Comparison of ENCODE assay signal across 19 cellular contexts in the genomic region with DNA sequence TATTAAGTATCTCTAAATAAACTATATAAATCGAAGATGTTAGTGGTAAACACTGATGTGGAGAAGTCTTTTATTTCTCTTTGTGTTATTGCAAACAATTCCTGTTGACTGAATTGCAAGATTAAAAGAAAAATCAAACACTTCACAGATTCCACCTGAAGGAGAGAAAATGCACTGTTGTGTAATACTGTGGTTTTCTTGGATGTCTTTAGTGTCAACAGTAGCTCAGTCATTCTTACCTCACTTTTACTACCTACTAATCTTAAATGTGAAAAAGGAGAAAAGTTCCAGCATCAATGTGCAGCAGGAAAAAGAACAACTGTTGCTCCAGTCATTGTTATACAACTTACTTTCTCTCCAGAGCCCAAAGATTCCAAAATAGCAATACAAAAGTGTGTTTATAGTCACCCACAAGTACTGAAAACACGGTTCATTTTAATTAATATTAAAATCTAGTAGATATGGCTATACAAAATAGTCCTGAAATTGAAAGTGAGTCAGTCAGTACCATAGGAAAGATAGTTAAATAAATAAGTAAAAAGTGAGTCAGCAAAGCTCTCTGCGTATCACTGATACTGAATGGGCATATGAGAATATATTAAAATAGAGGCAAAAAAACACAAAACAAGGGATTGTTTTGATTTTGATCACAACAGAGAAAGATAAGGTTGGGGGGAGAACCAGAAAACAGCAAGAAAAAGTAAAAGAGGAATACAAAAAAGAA.
DNase-seq lines count a peak whose midpoint lies in the region; ATAC-seq, FAIRE-seq and TF ChIP-seq lines count a peak whose summit lies in the region.
"Had no signal": no experiment of that assay in that cellular context is flagged by ENCODE, and none has a peak within 500 bp of the region (broad histone marks: within the 10 kb centered on the region; RNA-seq: fewer than 3 reads in every experiment).

No MANE protein-coding gene starts in this region.

- H2AFZ ChIP-seq in endothelial cell of umbilical vein (ENCODE audit: low read depth, low read length), result no peak overlapping the region

- H3K4me3 Mint-ChIP-seq in activated naive CD4-positive, alpha-beta T cell treated with anti-CD3 and anti-CD28 coated beads, Interleukin-2, amount 50 U/mL, for 24 hours, result no peak overlapping the region
- H3K4me3 Mint-ChIP-seq: immature natural killer cell; stimulated activated naive CD8-positive, alpha-beta T cell treated with anti-CD3 and anti-CD28 coated beads, Interleukin-15, amount 100 ng/mL, for 72 hours had no signal

- TF ChIP-seq POLR2A in endothelial cell of umbilical vein (IDR thresholded peaks at IDR 0.05; ENCODE audit: low read depth, low read length) (no peak), adrenal gland (IDR thresholded peaks at IDR 0.05) (no peak)

- H3K4me2 ChIP-seq in endothelial cell of umbilical vein (ENCODE audit: insufficient read depth, low read length) (no peak overlapping the region), skeletal muscle satellite cell (ENCODE audit: low read length) (peak overlapping the region; percentile 62)

- peak overlapping the region; percentile 73 for H3K27ac ChIP-seq in SK-N-MC
- no peak overlapping the region for H3K27ac ChIP-seq in endothelial cell of umbilical vein (ENCODE audit: insufficient read depth, low read depth, low read length)
- H3K27ac ChIP-seq in adrenal gland, result no peak overlapping the region
- H3K27ac ChIP-seq: gastrocnemius medialis, skin epidermis had no signal

- no peak overlapping the region for H3K9ac ChIP-seq in SK-N-MC (ENCODE audit: insufficient read length)
- H3K9ac ChIP-seq in endothelial cell of umbilical vein (replicated peaks; ENCODE audit: extremely low read depth, insufficient read depth, low read length), result no peak overlapping the region
- H3K9ac ChIP-seq in skeletal muscle satellite cell (ENCODE audit: low read depth, low read length), result no peak overlapping the region

- WGBS in adrenal gland, 4 donors, result 86 to 96% (median 90%) methylated on average over 3 of the region's 3 CpGs

- H3K36me3 ChIP-seq in SK-N-MC (ENCODE audit: insufficient read depth, low read length) (peaks cover 55% of the 10 kb centered on the region), endothelial cell of umbilical vein (ENCODE audit: control insufficient read depth in 2 of 2, extremely low read depth in 1 of 2, insufficient read depth in 2 of 2, low read length in 2 of 2) (peaks cover 4 to 10% of the 10 kb centered on the region in 2 experiments), skeletal muscle satellite cell (ENCODE audit: insufficient read depth, low read length) (peaks cover 36% of the 10 kb centered on the region), adrenal gland (replicated peaks in 1 of 2) (peaks cover 0 to 21% of the 10 kb centered on the region in 2 donors)

- peaks cover 4% of the 10 kb centered on the region for H3K4me1 Mint-ChIP-seq in activated naive CD4-positive, alpha-beta T cell treated with anti-CD3 and anti-CD28 coated beads, Interleukin-2, amount 50 U/mL, for 24 hours

- intact Hi-C loops in endothelial cell of umbilical vein (cut with micrococcal nuclease) (no loop called here), adrenal gland (cut with DNase I) (loop anchor here in 1 of 2 donors (10.0 kb wide), 1 partner anchor 144 kb away; no protein-coding TSS in a partner anchor)

- POLR2A ChIA-PET in endothelial cell of umbilical vein (lab: Charles Lee), result interaction anchor here (0.7 kb wide), 1 partner anchor 23 kb away, joined by 4 read pairs; no protein-coding TSS in a partner anchor

- CTCF ChIA-PET in endothelial cell of umbilical vein (lab: Charles Lee), result interaction anchor here (1.6 kb wide), 1 partner anchor 8 kb away, joined by 4 read pairs; no protein-coding TSS in a partner anchor

- DNase-seq in activated naive CD4-positive, alpha-beta T cell (lab: John Stamatoyannopoulos, UW), result no peak
- DNase-seq in SK-N-MC (ENCODE audit: low read depth, low spot score) (no peak), endothelial cell of umbilical vein (ENCODE audit: low read depth, low spot score) (peak; percentile 19), adrenal gland (no peak), hippocampal formation (lab: John Stamatoyannopoulos, UW) (no peak)
- DNase-seq: activated T-cell treated with anti-CD3 and anti-CD28 coated beads, Interleukin-2, amount 50 U/mL, for 1 hour; aorta; gastrocnemius medialis; H7; immature natural killer cell; KBM-7; midbrain; NCI-H187; NCI-H524; stimulated activated naive CD8-positive, alpha-beta T cell treated with anti-CD3 and anti-CD28 coated beads, Interleukin-15, amount 100 ng/mL, for 72 hours had no signal

- peaks cover 12% of the 10 kb centered on the region for H3K36me3 Mint-ChIP-seq in activated naive CD4-positive, alpha-beta T cell treated with anti-CD3 and anti-CD28 coated beads, Interleukin-2, amount 50 U/mL, for 24 hours

- no peaks in the 10 kb centered on the region for H3K79me2 ChIP-seq in endothelial cell of umbilical vein (ENCODE audit: control insufficient read depth, insufficient read depth, low read length)

- no peak for FAIRE-seq in endothelial cell of umbilical vein (lab: Jason Lieb, UNC)

- H4K20me1 ChIP-seq in endothelial cell of umbilical vein (replicated peaks; ENCODE audit: control insufficient read depth, extremely low read depth, insufficient read depth, low read length), result no peaks in the 10 kb centered on the region

- H3K27ac Mint-ChIP-seq in activated naive CD4-positive, alpha-beta T cell treated with anti-CD3 and anti-CD28 coated beads, Interleukin-2, amount 50 U/mL, for 24 hours, result peak overlapping the region; percentile 36

- H3K27me3 ChIP-seq in endothelial cell of umbilical vein (ENCODE audit: control insufficient read depth in 2 of 2, insufficient read depth in 2 of 2, low read length in 2 of 2), result no peaks in the 10 kb centered on the region
- H3K27me3 ChIP-seq in skeletal muscle satellite cell (ENCODE audit: control insufficient read depth, insufficient read depth, low read length), result no peaks in the 10 kb centered on the region
- H3K27me3 ChIP-seq in adrenal gland, result no peaks in the 10 kb centered on the region
- H3K27me3 ChIP-seq: gastrocnemius medialis had no signal

- no peaks in the 10 kb centered on the region for H3K9me1 ChIP-seq in endothelial cell of umbilical vein (replicated peaks; ENCODE audit: control insufficient read depth, extremely low read depth, insufficient read depth, low read length)

- no peaks in the 10 kb centered on the region for H3K4me1 ChIP-seq in endothelial cell of umbilical vein (ENCODE audit: control insufficient read depth, extremely low read depth, insufficient read depth, low read length)
- peaks cover 13% of the 10 kb centered on the region for H3K4me1 ChIP-seq in skeletal muscle satellite cell (ENCODE audit: control insufficient read depth, insufficient read depth, low read length)
- no peaks in the 10 kb centered on the region for H3K4me1 ChIP-seq in adrenal gland (replicated peaks in 1 of 2)

- ATAC-seq in GM21367 (IDR thresholded peaks at IDR 0.05; ENCODE audit: unreplicated experiment), result no peak
- ATAC-seq: gastrocnemius medialis; stimulated activated naive CD8-positive, alpha-beta T cell treated with anti-CD3 and anti-CD28 coated beads, Interleukin-15, amount 100 ng/mL, for 72 hours had no signal

- dilution Hi-C loops in endothelial cell of umbilical vein (cut with MboI; ENCODE audit: extremely low pct_ligation_motif_present, low sequenced_read_pairs), result no loop called here

- H3K9me3 Mint-ChIP-seq in activated naive CD4-positive, alpha-beta T cell treated with anti-CD3 and anti-CD28 coated beads, Interleukin-2, amount 50 U/mL, for 24 hours, result no peaks in the 10 kb centered on the region
- H3K9me3 Mint-ChIP-seq: immature natural killer cell; stimulated activated naive CD8-positive, alpha-beta T cell treated with anti-CD3 and anti-CD28 coated beads, Interleukin-15, amount 100 ng/mL, for 72 hours had no signal

- no peak overlapping the region for H3K4me3 ChIP-seq in SK-N-MC
- H3K4me3 ChIP-seq in endothelial cell of umbilical vein (replicated peaks in 1 of 3; ENCODE audit: insufficient read depth in 1 of 3, low read depth in 1 of 3, low read length in 3 of 3), result no peak overlapping the region
- no peak overlapping the region for H3K4me3 ChIP-seq in skeletal muscle satellite cell (ENCODE audit: low read length)
- no peak overlapping the region for H3K4me3 ChIP-seq in adrenal gland
- H3K4me3 ChIP-seq: gastrocnemius medialis, skin epidermis had no signal

- H3K9me3 ChIP-seq in SK-N-MC (ENCODE audit: low read depth, low read length) (no peaks in the 10 kb centered on the region), endothelial cell of umbilical vein (replicated peaks; ENCODE audit: control insufficient read depth, insufficient read depth, low read length) (no peaks in the 10 kb centered on the region), skeletal muscle satellite cell (replicated peaks; ENCODE audit: low read length) (no peaks in the 10 kb centered on the region), adrenal gland (replicated peaks in 1 of 3) (no peaks in the 10 kb centered on the region)
- H3K9me3 ChIP-seq: gastrocnemius medialis had no signal

- TF ChIP-seq CTCF in endothelial cell of umbilical vein (IDR thresholded peaks at IDR 0.05; ENCODE audit: extremely low read depth in 1 of 2, insufficient read depth in 1 of 2, low read depth in 1 of 2, low read length in 2 of 2) (no peak), adrenal gland (IDR thresholded peaks at IDR 0.05) (no peak)

- H3K27me3 Mint-ChIP-seq in activated naive CD4-positive, alpha-beta T cell treated with anti-CD3 and anti-CD28 coated beads, Interleukin-2, amount 50 U/mL, for 24 hours, result no peaks in the 10 kb centered on the region
- H3K27me3 Mint-ChIP-seq: stimulated activated naive CD8-positive, alpha-beta T cell treated with anti-CD3 and anti-CD28 coated beads, Interleukin-15, amount 100 ng/mL, for 72 hours had no signal

- BruUV-seq in endothelial cell of umbilical vein (replicated peaks; lab: Mats Ljungman, UMichigan), result no TSS peak

TF ChIP-seq in endothelial cell of umbilical vein, 7 proteins besides CTCF, POLR2A, EP300 and RAD21:
- TF ChIP-seq FOS (IDR thresholded peaks at IDR 0.05; ENCODE audit: borderline replicate concordance, insufficient read depth, low read length), result peak; percentile 64
- no peak for TF ChIP-seq JUN (IDR thresholded peaks at IDR 0.05; ENCODE audit: borderline replicate concordance, insufficient read depth, insufficient read length, low read depth)
TF ChIP-seq in endothelial cell of umbilical vein: peak in this region for 1.
